In genomic region chr15:49163678-49164077, GRCh38 we compare ENCODE assay signal across 20 cellular contexts.
"Had no signal": no experiment of that assay in that cellular context is flagged by ENCODE, and none has a peak within 500 bp of the region (broad histone marks: within the 10 kb centered on the region; RNA-seq: fewer than 3 reads in every experiment).

No MANE protein-coding gene starts in this region.

- H3K27ac ChIP-seq: adrenal gland, SK-N-MC, VCaP had no signal

- H3K4me1 ChIP-seq: adrenal gland had no signal

- H3K4me3 ChIP-seq: adrenal gland, SK-N-MC had no signal

- H3K4me3 Mint-ChIP-seq: activated CD8-positive, alpha-beta T cell treated with anti-CD3 and anti-CD28 coated beads, Interleukin-2, amount 10 ng/mL, durations not matched to agents 7 days and 5 days; activated naive CD8-positive, alpha-beta T cell treated with anti-CD3 and anti-CD28 coated beads, Interleukin-2, amount 10 ng/mL, durations not matched to agents 7 days and 5 days; T-cell had no signal

- H3K27me3 Mint-ChIP-seq: activated naive CD8-positive, alpha-beta T cell treated with anti-CD3 and anti-CD28 coated beads, Interleukin-2, amount 10 ng/mL, durations not matched to agents 7 days and 5 days; T-cell had no signal

- H3K9me3 ChIP-seq: adrenal gland had no signal

- DNase-seq: activated CD4-positive, alpha-beta T cell treated with anti-CD3 and anti-CD28 coated beads for 48 hours; activated CD4-positive, alpha-beta T cell treated with anti-CD3 and anti-CD28 coated beads, Interleukin-2, amount 50 U/mL, for 4 hours; activated CD8-positive, alpha-beta memory T cell treated with anti-CD3 and anti-CD28 coated beads, Interleukin-2, amount 50 U/mL, for 48 hours; activated CD8-positive, alpha-beta T cell treated with anti-CD3 and anti-CD28 coated beads, Interleukin-2, amount 10 ng/mL, durations not matched to agents 7 days and 5 days; activated naive CD4-positive, alpha-beta T cell treated with anti-CD3 and anti-CD28 coated beads, Interleukin-2, amount 50 U/mL, for 16 hours; activated naive CD8-positive, alpha-beta T cell treated with anti-CD3 and anti-CD28 coated beads, Interleukin-2, amount 10 ng/mL, durations not matched to agents 7 days and 5 days; activated T-cell treated with anti-CD3 and anti-CD28 coated beads, Interleukin-2, amount 50 U/mL, for 1 hour; adrenal gland; anterior cingulate cortex; caudate nucleus; MM.1S; NCI-H1105; NCI-H1436; NCI-H1694 treated with DMSO at 0.1 percent for 48 hours; NCI-H2081; NCI-H510A treated with DMSO at 0.1 percent for 48 hours; T-cell had no signal

- ATAC-seq: activated CD8-positive, alpha-beta T cell treated with anti-CD3 and anti-CD28 coated beads, Interleukin-2, amount 10 ng/mL, durations not matched to agents 7 days and 5 days; Right ventricle myocardium inferior; T-cell had no signal

- H3K9me3 Mint-ChIP-seq: activated naive CD8-positive, alpha-beta T cell treated with anti-CD3 and anti-CD28 coated beads, Interleukin-2, amount 10 ng/mL, durations not matched to agents 7 days and 5 days; T-cell had no signal

- H3K27ac Mint-ChIP-seq: activated CD8-positive, alpha-beta T cell treated with anti-CD3 and anti-CD28 coated beads, Interleukin-2, amount 10 ng/mL, durations not matched to agents 7 days and 5 days; activated naive CD8-positive, alpha-beta T cell treated with anti-CD3 and anti-CD28 coated beads, Interleukin-2, amount 10 ng/mL, durations not matched to agents 7 days and 5 days; T-cell had no signal

- H3K27me3 ChIP-seq: adrenal gland had no signal
